ENCODE assay signal across 36 cellular contexts in genomic region chr11:92796744-92797143, GRCh38.
"Had no signal": no experiment of that assay in that cellular context is flagged by ENCODE, and none has a peak within 500 bp of the region (broad histone marks: within the 10 kb centered on the region; RNA-seq: fewer than 3 reads in every experiment).

No MANE protein-coding gene starts in this region.

- H3K36me3 ChIP-seq: adrenal gland, brain microvascular endothelial cell, breast epithelium, cardiac muscle cell had no signal

- H3K27ac ChIP-seq: adrenal gland, ascending aorta, body of pancreas, brain microvascular endothelial cell, breast epithelium, cardiac muscle cell had no signal

- H3K4me1 ChIP-seq: adrenal gland, ascending aorta, body of pancreas, breast epithelium had no signal

- ATAC-seq: activated naive CD4-positive, alpha-beta T cell treated with anti-CD3 and anti-CD28 coated beads, Interleukin-2, amount 50 U/mL, for 72 hours; activated naive CD8-positive, alpha-beta T cell treated with anti-CD3 and anti-CD28 coated beads, Interleukin-2, amount 50 U/mL, for 24 hours; activated T-cell treated with anti-CD3 and anti-CD28 coated beads, Interleukin-2, amount 50 U/mL, for 4 hours; activated T-cell treated with anti-CD3 and anti-CD28 coated beads, Interleukin-2, amount 50 U/mL, for 72 hours; activated T-helper 17 cell treated with anti-CD3 and anti-CD28 coated beads, Interleukin-2, amount 50 U/mL, for 72 hours; body of pancreas had no signal

- H3K9me3 ChIP-seq: adrenal gland, ascending aorta, body of pancreas, breast epithelium had no signal

- DNase-seq: activated effector memory CD4-positive, alpha-beta T cell treated with anti-CD3 and anti-CD28 coated beads, Interleukin-2, amount 50 U/mL, for 16 hours; activated effector memory CD4-positive, alpha-beta T cell treated with Interleukin-2 at 50 U/mL for 16 hours; activated gamma-delta T cell; activated gamma-delta T cell treated with Interleukin-2 at 50 U/mL for 16 hours; activated naive CD4-positive, alpha-beta T cell; activated naive CD4-positive, alpha-beta T cell treated with anti-CD3 and anti-CD28 coated beads for 36 hours; activated naive CD4-positive, alpha-beta T cell treated with anti-CD3 and anti-CD28 coated beads, Interleukin-2, amount 10 ng/mL, durations not matched to agents 7 days and 5 days; activated naive CD4-positive, alpha-beta T cell treated with anti-CD3 and anti-CD28 coated beads, Interleukin-2, amount 50 U/mL, for 16 hours; activated naive CD4-positive, alpha-beta T cell treated with Interleukin-2 at 50 U/mL for 16 hours; activated naive CD8-positive, alpha-beta T cell treated with anti-CD3 and anti-CD28 coated beads for 36 hours; activated naive CD8-positive, alpha-beta T cell treated with anti-CD3 and anti-CD28 coated beads, Interleukin-2, amount 10 ng/mL, durations not matched to agents 7 days and 5 days; activated naive CD8-positive, alpha-beta T cell treated with anti-CD3 and anti-CD28 coated beads, Interleukin-2, amount 50 U/mL, for 24 hours; activated T-cell treated with anti-CD3 and anti-CD28 coated beads, Interleukin-2, amount 50 U/mL, for 1 hour; activated T-cell treated with anti-CD3 and anti-CD28 coated beads, Interleukin-2, amount 50 U/mL, for 24 hours; activated T-cell treated with anti-CD3 and anti-CD28 coated beads, Interleukin-2, amount 50 U/mL, for 4 hours; activated T-cell treated with anti-CD3 and anti-CD28 coated beads, Interleukin-2, amount 50 U/mL, for 48 hours; activated T-cell treated with anti-CD3 and anti-CD28 coated beads, Interleukin-2, amount 50 U/mL, for 72 hours; adrenal gland; amniotic stem cell; aorta; body of pancreas; brain microvascular endothelial cell; caudate nucleus; central memory CD4-positive, alpha-beta T cell; cerebellar nuclear complex had no signal

- H3K36me3 Mint-ChIP-seq: activated naive CD4-positive, alpha-beta T cell treated with anti-CD3 and anti-CD28 coated beads, Interleukin-2, amount 10 ng/mL, durations not matched to agents 7 days and 5 days; activated naive CD4-positive, alpha-beta T cell treated with anti-CD3 and anti-CD28 coated beads, Interleukin-2, amount 50 U/mL, for 24 hours; activated naive CD4-positive, alpha-beta T cell treated with anti-CD3 and anti-CD28 coated beads, Interleukin-2, amount 50 U/mL, for 72 hours; activated naive CD8-positive, alpha-beta T cell; activated naive CD8-positive, alpha-beta T cell treated with anti-CD3 and anti-CD28 coated beads for 36 hours; activated naive CD8-positive, alpha-beta T cell treated with anti-CD3 and anti-CD28 coated beads, Interleukin-2, amount 10 ng/mL, durations not matched to agents 7 days and 5 days had no signal

- H3K27me3 Mint-ChIP-seq: activated naive CD4-positive, alpha-beta T cell treated with anti-CD3 and anti-CD28 coated beads, Interleukin-2, amount 10 ng/mL, durations not matched to agents 7 days and 5 days; activated naive CD8-positive, alpha-beta T cell; activated naive CD8-positive, alpha-beta T cell treated with anti-CD3 and anti-CD28 coated beads for 36 hours; activated naive CD8-positive, alpha-beta T cell treated with anti-CD3 and anti-CD28 coated beads, Interleukin-2, amount 10 ng/mL, durations not matched to agents 7 days and 5 days; activated naive CD8-positive, alpha-beta T cell treated with anti-CD3 and anti-CD28 coated beads, Interleukin-2, amount 50 U/mL, for 24 hours; activated T-cell treated with anti-CD3 and anti-CD28 coated beads, Interleukin-2, amount 50 U/mL, for 24 hours; brain; central memory CD8-positive, alpha-beta T cell had no signal

- H3K27me3 ChIP-seq: adrenal gland, ascending aorta, body of pancreas, brain microvascular endothelial cell, breast epithelium had no signal

- H3K4me3 Mint-ChIP-seq: activated naive CD4-positive, alpha-beta T cell treated with anti-CD3 and anti-CD28 coated beads for 36 hours; activated naive CD4-positive, alpha-beta T cell treated with anti-CD3 and anti-CD28 coated beads, Interleukin-2, amount 10 ng/mL, durations not matched to agents 7 days and 5 days; activated naive CD4-positive, alpha-beta T cell treated with anti-CD3 and anti-CD28 coated beads, Interleukin-2, amount 50 U/mL, for 24 hours; activated naive CD8-positive, alpha-beta T cell; activated naive CD8-positive, alpha-beta T cell treated with anti-CD3 and anti-CD28 coated beads for 36 hours; activated naive CD8-positive, alpha-beta T cell treated with anti-CD3 and anti-CD28 coated beads, Interleukin-2, amount 10 ng/mL, durations not matched to agents 7 days and 5 days; activated naive CD8-positive, alpha-beta T cell treated with anti-CD3 and anti-CD28 coated beads, Interleukin-2, amount 50 U/mL, for 24 hours; activated T-cell treated with anti-CD3 and anti-CD28 coated beads, Interleukin-2, amount 50 U/mL, for 24 hours; activated T-cell treated with anti-CD3 and anti-CD28 coated beads, Interleukin-2, amount 50 U/mL, for 4 hours; activated T-cell treated with anti-CD3 and anti-CD28 coated beads, Interleukin-2, amount 50 U/mL, for 72 hours; activated T-helper 1 cell treated with anti-CD3 and anti-CD28 coated beads, Interleukin-12 subunit alpha, Interleukin-12 subunit beta, Interleukin-2, Interleukin-4 antibody, amounts not matched to agents 30 ng/mL and 10 ng/mL and 1 ng/mL, durations not matched to agents 14 hours and 24 hours and 36 hours; activated T-helper 17 cell treated with anti-CD3 and anti-CD28 coated beads, Interleukin-2, amount 50 U/mL, for 72 hours; brain; central memory CD8-positive, alpha-beta T cell had no signal

- H3K9me3 Mint-ChIP-seq: activated naive CD4-positive, alpha-beta T cell treated with anti-CD3 and anti-CD28 coated beads for 36 hours; activated naive CD4-positive, alpha-beta T cell treated with anti-CD3 and anti-CD28 coated beads, Interleukin-2, amount 50 U/mL, for 24 hours; activated naive CD8-positive, alpha-beta T cell treated with anti-CD3 and anti-CD28 coated beads for 36 hours; activated naive CD8-positive, alpha-beta T cell treated with anti-CD3 and anti-CD28 coated beads, Interleukin-2, amount 50 U/mL, for 24 hours; activated T-cell treated with anti-CD3 and anti-CD28 coated beads, Interleukin-2, amount 50 U/mL, for 24 hours; brain had no signal

- H3K4me3 ChIP-seq: adrenal gland, ascending aorta, body of pancreas, breast epithelium, cardiac muscle cell had no signal

- H3K4me1 Mint-ChIP-seq: activated naive CD4-positive, alpha-beta T cell treated with anti-CD3 and anti-CD28 coated beads, Interleukin-2, amount 10 ng/mL, durations not matched to agents 7 days and 5 days; activated naive CD4-positive, alpha-beta T cell treated with anti-CD3 and anti-CD28 coated beads, Interleukin-2, amount 50 U/mL, for 24 hours; activated naive CD8-positive, alpha-beta T cell treated with anti-CD3 and anti-CD28 coated beads for 36 hours; activated naive CD8-positive, alpha-beta T cell treated with anti-CD3 and anti-CD28 coated beads, Interleukin-2, amount 10 ng/mL, durations not matched to agents 7 days and 5 days; activated naive CD8-positive, alpha-beta T cell treated with anti-CD3 and anti-CD28 coated beads, Interleukin-2, amount 50 U/mL, for 24 hours; activated T-helper 17 cell treated with anti-CD3 and anti-CD28 coated beads, Interleukin-2, amount 50 U/mL, for 72 hours; central memory CD8-positive, alpha-beta T cell had no signal

- H3K27ac Mint-ChIP-seq: activated naive CD4-positive, alpha-beta T cell treated with anti-CD3 and anti-CD28 coated beads for 36 hours; activated naive CD4-positive, alpha-beta T cell treated with anti-CD3 and anti-CD28 coated beads, Interleukin-2, amount 10 ng/mL, durations not matched to agents 7 days and 5 days; activated naive CD4-positive, alpha-beta T cell treated with anti-CD3 and anti-CD28 coated beads, Interleukin-2, amount 50 U/mL, for 24 hours; activated naive CD4-positive, alpha-beta T cell treated with anti-CD3 and anti-CD28 coated beads, Interleukin-2, amount 50 U/mL, for 72 hours; activated naive CD8-positive, alpha-beta T cell; activated naive CD8-positive, alpha-beta T cell treated with anti-CD3 and anti-CD28 coated beads for 36 hours; activated naive CD8-positive, alpha-beta T cell treated with anti-CD3 and anti-CD28 coated beads, Interleukin-2, amount 10 ng/mL, durations not matched to agents 7 days and 5 days; activated naive CD8-positive, alpha-beta T cell treated with anti-CD3 and anti-CD28 coated beads, Interleukin-2, amount 50 U/mL, for 24 hours; activated T-cell treated with anti-CD3 and anti-CD28 coated beads, Interleukin-2, amount 50 U/mL, for 24 hours; activated T-cell treated with anti-CD3 and anti-CD28 coated beads, Interleukin-2, amount 50 U/mL, for 72 hours; activated T-helper 1 cell treated with anti-CD3 and anti-CD28 coated beads, Interleukin-12 subunit alpha, Interleukin-12 subunit beta, Interleukin-2, Interleukin-4 antibody, amounts not matched to agents 30 ng/mL and 10 ng/mL and 1 ng/mL, durations not matched to agents 14 hours and 24 hours and 36 hours; activated T-helper 17 cell treated with anti-CD3 and anti-CD28 coated beads, Interleukin-2, amount 50 U/mL, for 72 hours; activated T-helper 2 cell treated with anti-CD3 and anti-CD28 coated beads, Interferon-gamma antibody, Interleukin-2, Interleukin-4, amounts not matched to agents 10 μg/mL and 5 μg/mL and 100 μg/mL, durations not matched to agents 14 hours and 24 hours and 36 hours; brain had no signal
